ENCODE assay signal across 23 cellular contexts in the genomic region with DNA sequence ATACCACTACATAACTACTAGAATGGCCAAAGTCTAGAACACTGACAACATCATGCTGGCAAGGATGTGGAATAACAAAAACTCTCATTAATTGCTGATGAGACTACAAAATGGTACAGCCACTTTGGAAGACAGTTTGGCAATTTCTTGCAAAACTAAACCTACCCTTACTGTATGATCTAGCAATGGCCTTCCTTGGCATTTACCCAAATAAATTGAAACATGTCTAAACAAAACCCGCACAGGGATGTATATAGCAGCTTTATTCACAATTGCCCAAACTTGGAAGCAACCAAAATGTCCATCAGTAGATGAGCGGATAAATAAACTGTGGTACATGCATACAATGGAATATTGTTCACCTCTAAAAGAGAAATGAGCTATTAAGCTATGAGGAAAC.
A peak's percentile ranks its signal among the peaks of the same experiment; 100 is the strongest.
DNase-seq lines count a peak whose midpoint lies in the region; FAIRE-seq and TF ChIP-seq lines count a peak whose summit lies in the region.
"Had no signal": no experiment of that assay in that cellular context is flagged by ENCODE, and none has a peak within 500 bp of the region (broad histone marks: within the 10 kb centered on the region; RNA-seq: fewer than 3 reads in every experiment).

No MANE protein-coding gene starts in this region.

- no peak for FAIRE-seq in bronchial epithelial cell (lab: Jason Lieb, UNC)
- FAIRE-seq: A549, D721Med, G401.6, GM12891, GM19239 had no signal

- H3K4me1 ChIP-seq in breast epithelium = no peaks in the 10 kb centered on the region
- H3K4me1 ChIP-seq in esophagus muscularis mucosa = no peaks in the 10 kb centered on the region
- H3K4me1 ChIP-seq: A549; BLaER1 treated with 17β-estradiol and CSF1 and Interleukin-3, amounts not matched to agents 10 nM and 100 nM; Caco-2 had no signal

- no peaks in the 10 kb centered on the region for H3K36me3 Mint-ChIP-seq in MCF 10A (ENCODE audit: insufficient read depth, unreplicated experiment)
- H3K36me3 Mint-ChIP-seq: CD8-positive, alpha-beta T cell had no signal

- H3K27me3 ChIP-seq in breast epithelium = no peaks in the 10 kb centered on the region
- no peaks in the 10 kb centered on the region for H3K27me3 ChIP-seq in bronchial epithelial cell (ENCODE audit: control insufficient read depth, insufficient read depth, low read length)
- H3K27me3 ChIP-seq in esophagus muscularis mucosa = no peaks in the 10 kb centered on the region
- H3K27me3 ChIP-seq: BLaER1 treated with 17β-estradiol and CSF1 and Interleukin-3, amounts not matched to agents 10 nM and 100 nM had no signal

- H3K9me3 Mint-ChIP-seq in MCF 10A (ENCODE audit: unreplicated experiment) = no peaks in the 10 kb centered on the region
- H3K9me3 Mint-ChIP-seq: CD4-positive, alpha-beta T cell; CD8-positive, alpha-beta T cell had no signal

- no peak for TF ChIP-seq POLR2A in breast epithelium (IDR thresholded peaks at IDR 0.05)
- no peak for TF ChIP-seq POLR2A in esophagus muscularis mucosa (IDR thresholded peaks at IDR 0.05; ENCODE audit: low read depth)

- H3K4me1 Mint-ChIP-seq in MCF 10A (ENCODE audit: insufficient read depth, unreplicated experiment) = peaks cover 5% of the 10 kb centered on the region
- H3K4me1 Mint-ChIP-seq: B cell had no signal

- H3K36me3 ChIP-seq in breast epithelium (no peaks in the 10 kb centered on the region), bronchial epithelial cell (ENCODE audit: control insufficient read depth, insufficient read depth, low read length) (no peaks in the 10 kb centered on the region), esophagus muscularis mucosa (no peaks in the 10 kb centered on the region)
- H3K36me3 ChIP-seq: BLaER1 treated with 17β-estradiol and CSF1 and Interleukin-3, amounts not matched to agents 10 nM and 100 nM had no signal

- no peak overlapping the region for H3K27ac Mint-ChIP-seq in MCF 10A (ENCODE audit: low read depth, unreplicated experiment)
- H3K27ac Mint-ChIP-seq: B cell; CD4-positive, alpha-beta T cell; CD8-positive, alpha-beta T cell had no signal

- no peak overlapping the region for H3K4me3 Mint-ChIP-seq in MCF 10A (ENCODE audit: unreplicated experiment)
- H3K4me3 Mint-ChIP-seq: B cell; CD4-positive, alpha-beta T cell; CD8-positive, alpha-beta T cell had no signal

- BruUV-seq in MCF 10A (replicated peaks; lab: Mats Ljungman, UMichigan) = no TSS peak

- CTCF ChIA-PET in MCF 10A (lab: Yijun Ruan, JAX) = no interaction called here

- intact Hi-C loops in MCF 10A (cut with micrococcal nuclease) (no loop called here), breast epithelium (cut with DNase I; ENCODE audit: low total_unique reads) (no loop called here), esophagus muscularis mucosa (cut with DNase I) (no loop called here)

- peak; percentile 59 for DNase-seq in MCF 10A (ENCODE audit: unreplicated experiment)
- DNase-seq in breast epithelium (ENCODE audit: low spot score in 2 of 2) = no peak
- DNase-seq in bronchial epithelial cell (ENCODE audit: low read depth) = peak; percentile 55
- DNase-seq in esophagus muscularis mucosa (ENCODE audit: extremely low spot score) = peak; percentile 34
- DNase-seq in SW 1271 (lab: John Stamatoyannopoulos, UW) = no peak
- no peak for DNase-seq in MV-4-11 (lab: John Stamatoyannopoulos, UW)
- no peak for DNase-seq in NCI-H774 (lab: John Stamatoyannopoulos, UW)
- DNase-seq: AML-193; Caco-2; Calu3; CD4-positive, alpha-beta T cell; CD8-positive, alpha-beta T cell; DMS79 treated with DMSO at 0.1 percent for 48 hours; GF-D8 had no signal

- H3K27me3 Mint-ChIP-seq in MCF 10A (ENCODE audit: insufficient read depth, unreplicated experiment) = no peaks in the 10 kb centered on the region

- TF ChIP-seq EP300 in esophagus muscularis mucosa (IDR thresholded peaks at IDR 0.05) = no peak

- no peak for TF ChIP-seq CTCF in MCF 10A (IDR thresholded peaks at IDR 0.05; ENCODE audit: unreplicated experiment)
- TF ChIP-seq CTCF in breast epithelium (IDR thresholded peaks at IDR 0.05) = no peak
- no peak for TF ChIP-seq CTCF in bronchial epithelial cell (IDR thresholded peaks at IDR 0.05; ENCODE audit: insufficient read depth, low read length, severe bottlenecking)
- TF ChIP-seq CTCF in esophagus muscularis mucosa (IDR thresholded peaks at IDR 0.05) = no peak

- H3K9me3 ChIP-seq in breast epithelium = no peaks in the 10 kb centered on the region
- H3K9me3 ChIP-seq in esophagus muscularis mucosa = no peaks in the 10 kb centered on the region
- H3K9me3 ChIP-seq: A549; BLaER1 treated with 17β-estradiol and CSF1 and Interleukin-3, amounts not matched to agents 10 nM and 100 nM; Caco-2 had no signal

- no peak overlapping the region for H3K4me3 ChIP-seq in breast epithelium
- no peak overlapping the region for H3K4me3 ChIP-seq in bronchial epithelial cell (ENCODE audit: low read depth, low read length)
- no peak overlapping the region for H3K4me3 ChIP-seq in esophagus muscularis mucosa
- H3K4me3 ChIP-seq: A549; BLaER1 treated with 17β-estradiol and CSF1 and Interleukin-3, amounts not matched to agents 10 nM and 100 nM had no signal

- POLR2A ChIA-PET in MCF 10A (lab: Yijun Ruan, JAX) = no interaction called here

- H3K27ac ChIP-seq in breast epithelium = no peak overlapping the region
- H3K27ac ChIP-seq in esophagus muscularis mucosa (replicated peaks in 1 of 4) = no peak overlapping the region
- H3K27ac ChIP-seq: 22Rv1; A549; BLaER1 treated with 17β-estradiol and CSF1 and Interleukin-3, amounts not matched to agents 10 nM and 100 nM; C4-2B had no signal

- 79% methylated on average over 2 of the region's 2 CpGs for WGBS in esophagus muscularis mucosa

Comparison
In these comparisons a context has a peak if more than half of its experiments do, and no peak if none do; other contexts are left out.
1. DNase-seq: peak in MCF 10A (single experiment), bronchial epithelial cell (single experiment) and esophagus muscularis mucosa (single experiment); none in breast epithelium (0 of 2), SW 1271 (0 of 2), MV-4-11 (single experiment) and NCI-H774 (single experiment).